26 cellular contexts compared by ENCODE assay signal in genomic region chr11:112266410-112266778, GRCh38. TPM values are rescaled to one million over a fixed set of nuclear protein-coding genes. Genes with fewer than 3 reads are reported as not detected.
"Had no signal": no experiment of that assay in that cellular context is flagged by ENCODE, and none has a peak within 500 bp of the region (broad histone marks: within the 10 kb centered on the region; RNA-seq: fewer than 3 reads in every experiment).

No MANE protein-coding gene starts in this region.

- FAIRE-seq: bronchial epithelial cell, islet of Langerhans had no signal

- ATAC-seq: activated T-cell treated with anti-CD3 and anti-CD28 coated beads, Interleukin-2, amount 50 U/mL, for 4 hours; gastrocnemius medialis; stimulated activated naive CD8-positive, alpha-beta T cell treated with anti-CD3 and anti-CD28 coated beads, Interleukin-15, Interleukin-2, amounts not matched to agents 100 U/mL and 50 U/mL, for 24 hours; WTC11 had no signal

- H3K36me3 ChIP-seq: adrenal gland, esophagus squamous epithelium, gastrocnemius medialis had no signal

- H3K4me1 ChIP-seq: esophagus squamous epithelium, gastrocnemius medialis had no signal

- H3K27ac ChIP-seq: gastrocnemius medialis had no signal

- H3K4me3 ChIP-seq: adrenal gland, esophagus squamous epithelium, gastrocnemius medialis, lung had no signal

- H3K27me3 ChIP-seq: adrenal gland, esophagus squamous epithelium, gastrocnemius medialis had no signal

- H3K9me3 ChIP-seq: adrenal gland, esophagus squamous epithelium, gastrocnemius medialis had no signal

- DNase-seq: activated CD8-positive, alpha-beta memory T cell treated with anti-CD3 and anti-CD28 coated beads for 24 hours; activated CD8-positive, alpha-beta memory T cell treated with anti-CD3 and anti-CD28 coated beads, Interleukin-2, amount 50 U/mL, for 4 hours; activated naive CD4-positive, alpha-beta T cell; activated T-cell treated with anti-CD3 and anti-CD28 coated beads, Interleukin-2, amount 50 U/mL, for 4 hours; adrenal gland; cerebellar nuclear complex; cortex of kidney; endodermal cell; esophagus squamous epithelium; gastrocnemius medialis; posterior cingulate gyrus; stimulated activated CD4-positive, alpha-beta T cell treated with anti-CD3 and anti-CD28 coated beads, Interleukin-12 subunit alpha, Interleukin-12 subunit beta, amount 100 ng/mL, for 4 hours; stimulated activated CD4-positive, alpha-beta T cell treated with anti-CD3 and anti-CD28 coated beads, Interleukin-4, amount 100 ng/mL, for 4 hours; stimulated activated naive CD8-positive, alpha-beta T cell treated with anti-CD3 and anti-CD28 coated beads, Interleukin-15, Interleukin-2, amounts not matched to agents 100 U/mL and 50 U/mL, for 24 hours; T-helper 9 cell had no signal

RNA-seq across cellular contexts. Expression of gene PLET1, which starts 5.7 kb away (rescaled TPM):
- total RNA-seq: activated T-cell treated with anti-CD3 and anti-CD28 coated beads, Interleukin-2, amount 50 U/mL, for 4 hours; activated T-helper 2 cell treated with anti-CD3 and anti-CD28 coated beads, Interferon-gamma antibody, Interleukin-2, Interleukin-4, amounts not matched to agents 10 μg/mL and 5 μg/mL and 100 μg/mL, durations not matched to agents 14 hours and 24 hours and 36 hours; adrenal gland; bronchial epithelial cell; endodermal cell; esophagus squamous epithelium; gastrocnemius medialis; lung; neural crest cell; omental fat pad; renal cortical epithelial cell; subcutaneous adipose tissue; T-helper 1 cell treated with Interleukin-12 subunit alpha and Interleukin-12 subunit beta and Interleukin-4 antibody, amounts not matched to agents 30 ng/mL and 1 ng/mL, for 36 hours; ureter; WTC11 had no signal
- polyA plus RNA-seq: adrenal gland, lung had no signal
